Comparison of ENCODE assay signal across 1 cellular context in the genomic region with DNA sequence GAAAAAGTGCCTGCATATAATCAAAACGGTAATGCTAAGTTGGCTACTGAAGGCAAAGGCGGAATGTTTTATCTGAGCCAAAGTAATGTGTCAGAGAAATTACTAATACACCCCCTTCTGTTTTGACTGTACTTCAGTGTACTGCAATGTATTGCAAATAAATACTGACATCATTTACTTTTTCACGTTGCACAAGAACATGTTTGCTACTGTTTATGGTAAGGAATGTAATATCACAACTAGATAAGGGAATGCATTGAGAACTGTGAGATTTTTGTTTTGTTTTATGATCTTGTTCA.
TF ChIP-seq lines count a peak whose summit lies in the region.

No MANE protein-coding gene starts in this region.

TF ChIP-seq in HEK293, 187 proteins besides CTCF, POLR2A, EP300 and RAD21 (continued from another document and continues in another):
- TF ChIP-seq, protein P1, sequence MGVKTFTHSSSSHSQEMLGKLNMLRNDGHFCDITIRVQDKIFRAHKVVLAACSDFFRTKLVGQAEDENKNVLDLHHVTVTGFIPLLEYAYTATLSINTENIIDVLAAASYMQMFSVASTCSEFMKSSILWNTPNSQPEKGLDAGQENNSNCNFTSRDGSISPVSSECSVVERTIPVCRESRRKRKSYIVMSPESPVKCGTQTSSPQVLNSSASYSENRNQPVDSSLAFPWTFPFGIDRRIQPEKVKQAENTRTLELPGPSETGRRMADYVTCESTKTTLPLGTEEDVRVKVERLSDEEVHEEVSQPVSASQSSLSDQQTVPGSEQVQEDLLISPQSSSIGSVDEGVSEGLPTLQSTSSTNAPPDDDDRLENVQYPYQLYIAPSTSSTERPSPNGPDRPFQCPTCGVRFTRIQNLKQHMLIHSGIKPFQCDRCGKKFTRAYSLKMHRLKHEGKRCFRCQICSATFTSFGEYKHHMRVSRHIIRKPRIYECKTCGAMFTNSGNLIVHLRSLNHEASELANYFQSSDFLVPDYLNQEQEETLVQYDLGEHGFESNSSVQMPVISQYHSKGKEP (tag by site-specific recombination; IDR thresholded peaks at IDR 0.05) = peak; percentile 95
- TF ChIP-seq, protein P2, sequence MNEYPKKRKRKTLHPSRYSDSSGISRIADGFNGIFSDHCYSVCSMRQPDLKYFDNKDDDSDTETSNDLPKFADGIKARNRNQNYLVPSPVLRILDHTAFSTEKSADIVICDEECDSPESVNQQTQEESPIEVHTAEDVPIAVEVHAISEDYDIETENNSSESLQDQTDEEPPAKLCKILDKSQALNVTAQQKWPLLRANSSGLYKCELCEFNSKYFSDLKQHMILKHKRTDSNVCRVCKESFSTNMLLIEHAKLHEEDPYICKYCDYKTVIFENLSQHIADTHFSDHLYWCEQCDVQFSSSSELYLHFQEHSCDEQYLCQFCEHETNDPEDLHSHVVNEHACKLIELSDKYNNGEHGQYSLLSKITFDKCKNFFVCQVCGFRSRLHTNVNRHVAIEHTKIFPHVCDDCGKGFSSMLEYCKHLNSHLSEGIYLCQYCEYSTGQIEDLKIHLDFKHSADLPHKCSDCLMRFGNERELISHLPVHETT (tag by site-specific recombination; IDR thresholded peaks at IDR 0.05) = peak; percentile 52; the same call in 1 of the 2 replicates
- TF ChIP-seq ZNF274 (IDR thresholded peaks at IDR 0.05; ENCODE audit: low read length) = no peak
- no peak for TF ChIP-seq ZNF274 (tag by site-specific recombination; IDR thresholded peaks at IDR 0.05; ENCODE audit: borderline replicate concordance)
- TF ChIP-seq IKZF3 (tag by site-specific recombination; IDR thresholded peaks at IDR 0.05) = no peak
- no peak for TF ChIP-seq ZNF302 (tag by site-specific recombination; IDR thresholded peaks at IDR 0.05; ENCODE audit: low read depth)
- no peak for TF ChIP-seq ZFP41 (tag by site-specific recombination; IDR thresholded peaks at IDR 0.05; ENCODE audit: borderline replicate concordance)
- TF ChIP-seq ZNF48 (tag by site-specific recombination; IDR thresholded peaks at IDR 0.05) = no peak
- no peak for TF ChIP-seq ZBTB1 (tag by site-specific recombination; IDR thresholded peaks at IDR 0.05)
- TF ChIP-seq ZSCAN16 (tag by site-specific recombination; IDR thresholded peaks at IDR 0.05) = no peak
- TF ChIP-seq ZNF747 (tag by site-specific recombination; IDR thresholded peaks at IDR 0.05) = no peak
- TF ChIP-seq GLIS2 (tag by site-specific recombination; IDR thresholded peaks at IDR 0.05) = no peak
- TF ChIP-seq, protein P3, sequence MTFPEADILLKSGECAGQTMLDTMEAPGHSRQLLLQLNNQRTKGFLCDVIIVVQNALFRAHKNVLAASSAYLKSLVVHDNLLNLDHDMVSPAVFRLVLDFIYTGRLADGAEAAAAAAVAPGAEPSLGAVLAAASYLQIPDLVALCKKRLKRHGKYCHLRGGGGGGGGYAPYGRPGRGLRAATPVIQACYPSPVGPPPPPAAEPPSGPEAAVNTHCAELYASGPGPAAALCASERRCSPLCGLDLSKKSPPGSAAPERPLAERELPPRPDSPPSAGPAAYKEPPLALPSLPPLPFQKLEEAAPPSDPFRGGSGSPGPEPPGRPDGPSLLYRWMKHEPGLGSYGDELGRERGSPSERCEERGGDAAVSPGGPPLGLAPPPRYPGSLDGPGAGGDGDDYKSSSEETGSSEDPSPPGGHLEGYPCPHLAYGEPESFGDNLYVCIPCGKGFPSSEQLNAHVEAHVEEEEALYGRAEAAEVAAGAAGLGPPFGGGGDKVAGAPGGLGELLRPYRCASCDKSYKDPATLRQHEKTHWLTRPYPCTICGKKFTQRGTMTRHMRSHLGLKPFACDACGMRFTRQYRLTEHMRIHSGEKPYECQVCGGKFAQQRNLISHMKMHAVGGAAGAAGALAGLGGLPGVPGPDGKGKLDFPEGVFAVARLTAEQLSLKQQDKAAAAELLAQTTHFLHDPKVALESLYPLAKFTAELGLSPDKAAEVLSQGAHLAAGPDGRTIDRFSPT (tag by site-specific recombination; IDR thresholded peaks at IDR 0.05) = peak; percentile 1; the same call in 1 of the 2 replicates
- TF ChIP-seq ZNF157 (tag by site-specific recombination; IDR thresholded peaks at IDR 0.05) = no peak
- TF ChIP-seq ZNF266 (tag by site-specific recombination; IDR thresholded peaks at IDR 0.05; ENCODE audit: low read depth) = no peak
- no peak for TF ChIP-seq ZNF707 (tag by site-specific recombination; IDR thresholded peaks at IDR 0.05)
- no peak for TF ChIP-seq ZNF558 (tag by site-specific recombination; IDR thresholded peaks at IDR 0.05)
- TF ChIP-seq ZNF621 (tag by site-specific recombination; IDR thresholded peaks at IDR 0.05) = no peak
- TF ChIP-seq KLF8 (tag by site-specific recombination; IDR thresholded peaks at IDR 0.05) = no peak; the same call in 1 of the 2 replicates
- TF ChIP-seq, protein P4, sequence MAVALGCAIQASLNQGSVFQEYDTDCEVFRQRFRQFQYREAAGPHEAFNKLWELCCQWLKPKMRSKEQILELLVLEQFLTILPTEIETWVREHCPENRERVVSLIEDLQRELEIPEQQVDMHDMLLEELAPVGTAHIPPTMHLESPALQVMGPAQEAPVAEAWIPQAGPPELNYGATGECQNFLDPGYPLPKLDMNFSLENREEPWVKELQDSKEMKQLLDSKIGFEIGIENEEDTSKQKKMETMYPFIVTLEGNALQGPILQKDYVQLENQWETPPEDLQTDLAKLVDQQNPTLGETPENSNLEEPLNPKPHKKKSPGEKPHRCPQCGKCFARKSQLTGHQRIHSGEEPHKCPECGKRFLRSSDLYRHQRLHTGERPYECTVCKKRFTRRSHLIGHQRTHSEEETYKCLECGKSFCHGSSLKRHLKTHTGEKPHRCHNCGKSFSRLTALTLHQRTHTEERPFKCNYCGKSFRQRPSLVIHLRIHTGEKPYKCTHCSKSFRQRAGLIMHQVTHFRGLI (tag by site-specific recombination; IDR thresholded peaks at IDR 0.05) = no peak
- TF ChIP-seq HOXD13 (CRISPR knock-in tag; IDR thresholded peaks at IDR 0.05; ENCODE audit: borderline replicate concordance) = no peak
- no peak for TF ChIP-seq ZNF654 (tag by site-specific recombination; IDR thresholded peaks at IDR 0.05; ENCODE audit: low read depth)
- no peak for TF ChIP-seq ZNF214 (tag by site-specific recombination; IDR thresholded peaks at IDR 0.05; ENCODE audit: borderline replicate concordance)
- TF ChIP-seq ZFP3 (tag by site-specific recombination; IDR thresholded peaks at IDR 0.05; ENCODE audit: low read depth) = no peak
- no peak for TF ChIP-seq ZNF175 (tag by site-specific recombination; IDR thresholded peaks at IDR 0.05)
- TF ChIP-seq, protein P5, sequence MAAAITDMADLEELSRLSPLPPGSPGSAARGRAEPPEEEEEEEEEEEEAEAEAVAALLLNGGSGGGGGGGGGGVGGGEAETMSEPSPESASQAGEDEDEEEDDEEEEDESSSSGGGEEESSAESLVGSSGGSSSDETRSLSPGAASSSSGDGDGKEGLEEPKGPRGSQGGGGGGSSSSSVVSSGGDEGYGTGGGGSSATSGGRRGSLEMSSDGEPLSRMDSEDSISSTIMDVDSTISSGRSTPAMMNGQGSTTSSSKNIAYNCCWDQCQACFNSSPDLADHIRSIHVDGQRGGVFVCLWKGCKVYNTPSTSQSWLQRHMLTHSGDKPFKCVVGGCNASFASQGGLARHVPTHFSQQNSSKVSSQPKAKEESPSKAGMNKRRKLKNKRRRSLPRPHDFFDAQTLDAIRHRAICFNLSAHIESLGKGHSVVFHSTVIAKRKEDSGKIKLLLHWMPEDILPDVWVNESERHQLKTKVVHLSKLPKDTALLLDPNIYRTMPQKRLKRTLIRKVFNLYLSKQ (tag by site-specific recombination; IDR thresholded peaks at IDR 0.05; ENCODE audit: borderline replicate concordance) = no peak
- TF ChIP-seq REPIN1 (tag by site-specific recombination; IDR thresholded peaks at IDR 0.05; ENCODE audit: low read depth) = no peak
- TF ChIP-seq SP3 (tag by site-specific recombination; IDR thresholded peaks at IDR 0.05) = no peak
- no peak for TF ChIP-seq ZNF341 (tag by site-specific recombination; IDR thresholded peaks at IDR 0.05; ENCODE audit: low read depth)
- TF ChIP-seq ZNF394 (tag by site-specific recombination; IDR thresholded peaks at IDR 0.05; ENCODE audit: borderline replicate concordance) = no peak
- TF ChIP-seq ZNF792 (tag by site-specific recombination; IDR thresholded peaks at IDR 0.05) = no peak
- TF ChIP-seq, protein P6, sequence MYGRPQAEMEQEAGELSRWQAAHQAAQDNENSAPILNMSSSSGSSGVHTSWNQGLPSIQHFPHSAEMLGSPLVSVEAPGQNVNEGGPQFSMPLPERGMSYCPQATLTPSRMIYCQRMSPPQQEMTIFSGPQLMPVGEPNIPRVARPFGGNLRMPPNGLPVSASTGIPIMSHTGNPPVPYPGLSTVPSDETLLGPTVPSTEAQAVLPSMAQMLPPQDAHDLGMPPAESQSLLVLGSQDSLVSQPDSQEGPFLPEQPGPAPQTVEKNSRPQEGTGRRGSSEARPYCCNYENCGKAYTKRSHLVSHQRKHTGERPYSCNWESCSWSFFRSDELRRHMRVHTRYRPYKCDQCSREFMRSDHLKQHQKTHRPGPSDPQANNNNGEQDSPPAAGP (tag by site-specific recombination; IDR thresholded peaks at IDR 0.05) = peak; percentile 19; the same call in 1 of the 2 replicates
- TF ChIP-seq BCL11A (tag by site-specific recombination; IDR thresholded peaks at IDR 0.05; ENCODE audit: low read depth) = 0 out of 2 replicates have a peak, but pooled peaks have one; percentile 7
- no peak for TF ChIP-seq ZNF114 (tag by site-specific recombination; IDR thresholded peaks at IDR 0.05)
- TF ChIP-seq ZNF391 (tag by site-specific recombination; IDR thresholded peaks at IDR 0.05; ENCODE audit: borderline replicate concordance, low read depth) = no peak
- TF ChIP-seq KLF9 (tag by site-specific recombination; IDR thresholded peaks at IDR 0.05; ENCODE audit: low read depth) = no peak
- no peak for TF ChIP-seq GLI4 (tag by site-specific recombination; IDR thresholded peaks at IDR 0.05)
- no peak for TF ChIP-seq SETDB1 (IDR thresholded peaks at IDR 0.05; ENCODE audit: insufficient read length, low read length)
- TF ChIP-seq, protein P7, sequence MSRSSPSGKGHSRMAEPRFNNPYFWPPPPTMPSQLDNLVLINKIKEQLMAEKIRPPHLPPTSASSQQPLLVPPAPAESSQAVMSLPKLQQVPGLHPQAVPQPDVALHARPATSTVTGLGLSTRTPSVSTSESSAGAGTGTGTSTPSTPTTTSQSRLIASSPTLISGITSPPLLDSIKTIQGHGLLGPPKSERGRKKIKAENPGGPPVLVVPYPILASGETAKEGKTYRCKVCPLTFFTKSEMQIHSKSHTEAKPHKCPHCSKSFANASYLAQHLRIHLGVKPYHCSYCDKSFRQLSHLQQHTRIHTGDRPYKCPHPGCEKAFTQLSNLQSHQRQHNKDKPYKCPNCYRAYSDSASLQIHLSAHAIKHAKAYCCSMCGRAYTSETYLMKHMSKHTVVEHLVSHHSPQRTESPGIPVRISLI (tag by site-specific recombination; IDR thresholded peaks at IDR 0.05) = peak; percentile 56; the same call in 1 of the 2 replicates
- TF ChIP-seq, protein P8, sequence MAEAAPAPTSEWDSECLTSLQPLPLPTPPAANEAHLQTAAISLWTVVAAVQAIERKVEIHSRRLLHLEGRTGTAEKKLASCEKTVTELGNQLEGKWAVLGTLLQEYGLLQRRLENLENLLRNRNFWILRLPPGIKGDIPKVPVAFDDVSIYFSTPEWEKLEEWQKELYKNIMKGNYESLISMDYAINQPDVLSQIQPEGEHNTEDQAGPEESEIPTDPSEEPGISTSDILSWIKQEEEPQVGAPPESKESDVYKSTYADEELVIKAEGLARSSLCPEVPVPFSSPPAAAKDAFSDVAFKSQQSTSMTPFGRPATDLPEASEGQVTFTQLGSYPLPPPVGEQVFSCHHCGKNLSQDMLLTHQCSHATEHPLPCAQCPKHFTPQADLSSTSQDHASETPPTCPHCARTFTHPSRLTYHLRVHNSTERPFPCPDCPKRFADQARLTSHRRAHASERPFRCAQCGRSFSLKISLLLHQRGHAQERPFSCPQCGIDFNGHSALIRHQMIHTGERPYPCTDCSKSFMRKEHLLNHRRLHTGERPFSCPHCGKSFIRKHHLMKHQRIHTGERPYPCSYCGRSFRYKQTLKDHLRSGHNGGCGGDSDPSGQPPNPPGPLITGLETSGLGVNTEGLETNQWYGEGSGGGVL (tag by site-specific recombination; IDR thresholded peaks at IDR 0.05) = no peak
- no peak for TF ChIP-seq ZFHX2 (tag by site-specific recombination; conservative IDR thresholded peaks at IDR 0.05)
- no peak for TF ChIP-seq KLF10 (tag by site-specific recombination; IDR thresholded peaks at IDR 0.05)
- no peak for TF ChIP-seq ZNF776 (tag by site-specific recombination; IDR thresholded peaks at IDR 0.05; ENCODE audit: borderline replicate concordance)
- no peak for TF ChIP-seq ZNF768 (tag by site-specific recombination; IDR thresholded peaks at IDR 0.05)
- no peak for TF ChIP-seq ZNF19 (tag by site-specific recombination; IDR thresholded peaks at IDR 0.05; ENCODE audit: low read depth)
- no peak for TF ChIP-seq ZNF529 (tag by site-specific recombination; IDR thresholded peaks at IDR 0.05; ENCODE audit: insufficient replicate concordance)
- TF ChIP-seq, protein P9, sequence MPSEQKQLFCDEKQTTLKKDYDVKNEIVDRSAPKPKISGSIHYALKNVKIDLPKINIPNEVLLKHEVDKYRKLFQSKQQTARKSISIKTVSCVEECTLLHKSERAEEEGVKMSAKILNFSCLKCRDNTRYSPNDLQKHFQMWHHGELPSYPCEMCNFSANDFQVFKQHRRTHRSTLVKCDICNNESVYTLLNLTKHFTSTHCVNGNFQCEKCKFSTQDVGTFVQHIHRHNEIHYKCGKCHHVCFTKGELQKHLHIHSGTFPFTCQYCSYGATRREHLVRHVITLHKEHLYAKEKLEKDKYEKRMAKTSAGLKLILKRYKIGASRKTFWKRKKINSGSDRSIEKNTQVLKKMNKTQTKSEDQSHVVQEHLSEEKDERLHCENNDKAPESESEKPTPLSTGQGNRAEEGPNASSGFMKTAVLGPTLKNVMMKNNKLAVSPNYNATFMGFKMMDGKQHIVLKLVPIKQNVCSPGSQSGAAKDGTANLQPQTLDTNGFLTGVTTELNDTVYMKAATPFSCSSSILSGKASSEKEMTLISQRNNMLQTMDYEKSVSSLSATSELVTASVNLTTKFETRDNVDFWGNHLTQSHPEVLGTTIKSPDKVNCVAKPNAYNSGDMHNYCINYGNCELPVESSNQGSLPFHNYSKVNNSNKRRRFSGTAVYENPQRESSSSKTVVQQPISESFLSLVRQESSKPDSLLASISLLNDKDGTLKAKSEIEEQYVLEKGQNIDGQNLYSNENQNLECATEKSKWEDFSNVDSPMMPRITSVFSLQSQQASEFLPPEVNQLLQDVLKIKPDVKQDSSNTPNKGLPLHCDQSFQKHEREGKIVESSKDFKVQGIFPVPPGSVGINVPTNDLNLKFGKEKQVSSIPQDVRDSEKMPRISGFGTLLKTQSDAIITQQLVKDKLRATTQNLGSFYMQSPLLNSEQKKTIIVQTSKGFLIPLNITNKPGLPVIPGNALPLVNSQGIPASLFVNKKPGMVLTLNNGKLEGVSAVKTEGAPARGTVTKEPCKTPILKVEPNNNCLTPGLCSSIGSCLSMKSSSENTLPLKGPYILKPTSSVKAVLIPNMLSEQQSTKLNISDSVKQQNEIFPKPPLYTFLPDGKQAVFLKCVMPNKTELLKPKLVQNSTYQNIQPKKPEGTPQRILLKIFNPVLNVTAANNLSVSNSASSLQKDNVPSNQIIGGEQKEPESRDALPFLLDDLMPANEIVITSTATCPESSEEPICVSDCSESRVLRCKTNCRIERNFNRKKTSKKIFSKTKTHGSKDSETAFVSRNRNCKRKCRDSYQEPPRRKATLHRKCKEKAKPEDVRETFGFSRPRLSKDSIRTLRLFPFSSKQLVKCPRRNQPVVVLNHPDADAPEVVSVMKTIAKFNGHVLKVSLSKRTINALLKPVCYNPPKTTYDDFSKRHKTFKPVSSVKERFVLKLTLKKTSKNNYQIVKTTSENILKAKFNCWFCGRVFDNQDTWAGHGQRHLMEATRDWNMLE (tag by site-specific recombination; conservative IDR thresholded peaks at IDR 0.05; ENCODE audit: low read depth) = no peak
- no peak for TF ChIP-seq EGR2 (tag by site-specific recombination; IDR thresholded peaks at IDR 0.05; ENCODE audit: low read depth)
- TF ChIP-seq ZSCAN30 (tag by site-specific recombination; IDR thresholded peaks at IDR 0.05) = no peak
